In genomic region chr5:132790201-132790870, GRCh38 we compare ENCODE assay signal across 19 cellular contexts. TPM values are rescaled to one million over a fixed set of nuclear protein-coding genes. Genes with fewer than 3 reads are reported as not detected.
DNase-seq lines count a peak whose midpoint lies in the region; ATAC-seq and TF ChIP-seq lines count a peak whose summit lies in the region.
"Had no signal": no experiment of that assay in that cellular context is flagged by ENCODE, and none has a peak within 500 bp of the region (broad histone marks: within the 10 kb centered on the region; RNA-seq: fewer than 3 reads in every experiment).

No MANE protein-coding gene starts in this region.

- H3K9me3 ChIP-seq in T-helper 17 cell (ENCODE audit: control insufficient read depth, low read length, poor library complexity, severe bottlenecking) (no peaks in the 10 kb centered on the region), aorta (ENCODE audit: control insufficient read depth, low read length) (no peaks in the 10 kb centered on the region)
- H3K9me3 ChIP-seq in CD8-positive, alpha-beta memory T cell (ENCODE audit: low read length), result no peaks in the 10 kb centered on the region
- H3K9me3 ChIP-seq in naive thymus-derived CD4-positive, alpha-beta T cell (ENCODE audit: control insufficient read depth in 2 of 3, low read length in 3 of 3), result no peaks in the 10 kb centered on the region
- H3K9me3 ChIP-seq: BE2C had no signal

- H3K36me3 Mint-ChIP-seq in T-helper 17 cell (ENCODE audit: low read depth), result peaks cover 9% of the 10 kb centered on the region
- H3K36me3 Mint-ChIP-seq in CD8-positive, alpha-beta memory T cell, result peaks cover 0 to 3% (median 3%) of the 10 kb centered on the region in 3 donors
- H3K36me3 Mint-ChIP-seq in naive thymus-derived CD4-positive, alpha-beta T cell, result no peaks in the 10 kb centered on the region
- H3K36me3 Mint-ChIP-seq: CD4-positive, alpha-beta memory T cell had no signal

- no peak overlapping the region for H3K4me3 ChIP-seq in CD8-positive, alpha-beta memory T cell (ENCODE audit: low read length)
- H3K4me3 ChIP-seq in aorta (ENCODE audit: low read length in 2 of 2), result no peak overlapping the region
- H3K4me3 ChIP-seq in naive thymus-derived CD4-positive, alpha-beta T cell (ENCODE audit: low read length), result no peak overlapping the region

- H3K27ac ChIP-seq in VCaP, result peak overlapping the region; percentile 72
- H3K27ac ChIP-seq in CD8-positive, alpha-beta memory T cell (ENCODE audit: low read depth, low read length), result no peak overlapping the region
- no peak overlapping the region for H3K27ac ChIP-seq in aorta (ENCODE audit: low read depth in 1 of 2, low read length in 2 of 2)
- H3K27ac ChIP-seq in naive thymus-derived CD4-positive, alpha-beta T cell (ENCODE audit: low read depth, low read length), result no peak overlapping the region

- intact Hi-C loops in aorta (cut with DNase I), result no loop called here
- intact Hi-C loops in naive thymus-derived CD4-positive, alpha-beta T cell (cut with micrococcal nuclease), result no loop called here

- no peak for ATAC-seq in T-helper 17 cell
- ATAC-seq in aorta (ENCODE audit: low FRiP score), result no peak
- no peak for ATAC-seq in naive thymus-derived CD4-positive, alpha-beta T cell

- peak overlapping the region; percentile 32 for H3K27ac Mint-ChIP-seq in T-helper 17 cell
- peak overlapping the region in 1 of 8 donors; percentile 27 for H3K27ac Mint-ChIP-seq in CD8-positive, alpha-beta memory T cell
- peak overlapping the region in 1 of 9 donors; percentile 44 for H3K27ac Mint-ChIP-seq in naive thymus-derived CD4-positive, alpha-beta T cell
- H3K27ac Mint-ChIP-seq: CD4-positive, alpha-beta memory T cell; HFFc6 had no signal

- DNase-seq in T-helper 17 cell (no peak), islet precursor cell (peak; percentile 23), superior temporal gyrus (ENCODE audit: extremely low spot score) (peak; percentile 28), aorta (no peak)
- no peak for DNase-seq in CD8-positive, alpha-beta memory T cell
- DNase-seq in naive thymus-derived CD4-positive, alpha-beta T cell, result no peak
- DNase-seq: BE2C; CD4-positive, alpha-beta memory T cell; DND-41; GF-D8; HFFc6; Kasumi-1; NCI-H1930; NCI-H2171; NCI-H446 treated with DMSO at 0.1 percent for 48 hours; NCI-H748 treated with DMSO at 0.1 percent for 48 hours; SIG-M5 had no signal

- POLR2A ChIA-PET in CD8-positive, alpha-beta memory T cell (lab: Charles Lee), result no interaction called here
- POLR2A ChIA-PET in naive thymus-derived CD4-positive, alpha-beta T cell (lab: Charles Lee), result no interaction called here

- 40 to 47% methylated on average over 2 of the region's 2 CpGs for WGBS in aorta, 2 donors

- H3K27me3 Mint-ChIP-seq in T-helper 17 cell, result peaks cover 66% of the 10 kb centered on the region
- peaks cover 6 to 29% of the 10 kb centered on the region in 2 donors for H3K27me3 Mint-ChIP-seq in CD8-positive, alpha-beta memory T cell
- H3K27me3 Mint-ChIP-seq in naive thymus-derived CD4-positive, alpha-beta T cell, result peaks cover 18 to 40% (median 21%) of the 10 kb centered on the region in 5 donors

- no peak overlapping the region for H3K4me3 Mint-ChIP-seq in T-helper 17 cell
- H3K4me3 Mint-ChIP-seq in CD8-positive, alpha-beta memory T cell, result no peak overlapping the region
- H3K4me3 Mint-ChIP-seq in naive thymus-derived CD4-positive, alpha-beta T cell, result no peak overlapping the region
- H3K4me3 Mint-ChIP-seq: CD4-positive, alpha-beta memory T cell; HFFc6 had no signal

- H3K27me3 ChIP-seq in CD8-positive, alpha-beta memory T cell (ENCODE audit: insufficient read depth, low read length, poor library complexity, severe bottlenecking), result no peaks in the 10 kb centered on the region
- H3K27me3 ChIP-seq in aorta (ENCODE audit: control insufficient read depth in 1 of 2, insufficient read depth in 2 of 2, low read length in 1 of 2), result no peaks in the 10 kb centered on the region
- no peaks in the 10 kb centered on the region for H3K27me3 ChIP-seq in naive thymus-derived CD4-positive, alpha-beta T cell (ENCODE audit: control insufficient read depth in 2 of 2, insufficient read depth in 2 of 2, low read length in 2 of 2)
- H3K27me3 ChIP-seq: BE2C had no signal

- H3K4me1 Mint-ChIP-seq in T-helper 17 cell, result peaks cover 2% of the 10 kb centered on the region
- H3K4me1 Mint-ChIP-seq in CD8-positive, alpha-beta memory T cell, result no peaks in the 10 kb centered on the region
- H3K4me1 Mint-ChIP-seq in naive thymus-derived CD4-positive, alpha-beta T cell, result peaks cover 0 to 7% (median 0%) of the 10 kb centered on the region in 7 donors
- H3K4me1 Mint-ChIP-seq: CD4-positive, alpha-beta memory T cell had no signal

- no peaks in the 10 kb centered on the region for H3K36me3 ChIP-seq in CD8-positive, alpha-beta memory T cell (ENCODE audit: insufficient read depth, low read length)
- no peaks in the 10 kb centered on the region for H3K36me3 ChIP-seq in aorta (ENCODE audit: control insufficient read depth in 1 of 2, insufficient read depth in 2 of 2, low read length in 1 of 2)
- no peaks in the 10 kb centered on the region for H3K36me3 ChIP-seq in naive thymus-derived CD4-positive, alpha-beta T cell (ENCODE audit: control insufficient read depth in 2 of 3, insufficient read depth in 3 of 3, low read length in 3 of 3)
- H3K36me3 ChIP-seq: BE2C had no signal

- peaks cover 0 to 2% (median 0%) of the 10 kb centered on the region in 5 donors for H3K9me3 Mint-ChIP-seq in CD8-positive, alpha-beta memory T cell
- H3K9me3 Mint-ChIP-seq in naive thymus-derived CD4-positive, alpha-beta T cell, result no peaks in the 10 kb centered on the region
- H3K9me3 Mint-ChIP-seq: CD4-positive, alpha-beta memory T cell; HFFc6 had no signal

- no peak for TF ChIP-seq CTCF in VCaP (conservative IDR thresholded peaks at IDR 0.05)

- H3K4me1 ChIP-seq in CD8-positive, alpha-beta memory T cell (ENCODE audit: insufficient read depth, low read length), result no peaks in the 10 kb centered on the region
- peaks cover 0 to 1% of the 10 kb centered on the region in 2 donors for H3K4me1 ChIP-seq in aorta (ENCODE audit: control insufficient read depth in 1 of 2, insufficient read depth in 2 of 2, low read length in 2 of 2)
- H3K4me1 ChIP-seq in naive thymus-derived CD4-positive, alpha-beta T cell (ENCODE audit: control insufficient read depth in 2 of 2, insufficient read depth in 2 of 2, low read length in 2 of 2), result no peaks in the 10 kb centered on the region

- CTCF ChIA-PET in CD8-positive, alpha-beta memory T cell (lab: Charles Lee), result no interaction called here
- CTCF ChIA-PET in naive thymus-derived CD4-positive, alpha-beta T cell (lab: Charles Lee), result no interaction called here

RNA-seq across cellular contexts. Expression of gene SEPTIN8, which starts 13.3 kb away (rescaled TPM):
- total RNA-seq in T-helper 17 cell (1 to 10 TPM; 8.0 to 8.8 TPM), aorta (100 to 1,000 TPM in 1 of 2 donors, 10 to 100 TPM in 1; 56.7 to 103 TPM)
- 10 to 100 TPM; 34.5 to 38.1 TPM for total RNA-seq in CD8-positive, alpha-beta memory T cell
- polyA plus RNA-seq in CD8-positive, alpha-beta memory T cell, result 2.8 TPM
- polyA plus RNA-seq in aorta, result 10 to 100 TPM; 48.6 to 58.2 TPM
- 10 to 100 TPM in 1 of 5 experiments, 1 to 10 TPM in 4; 2.7 to 42.1 (median 5.2) TPM for total RNA-seq in naive thymus-derived CD4-positive, alpha-beta T cell
- polyA plus RNA-seq in naive thymus-derived CD4-positive, alpha-beta T cell, result under 1 TPM; 0.64 to 0.84 TPM

RNA-seq across cellular contexts. Expression of gene SOWAHA, which starts 22.8 kb away (rescaled TPM):
- total RNA-seq in T-helper 17 cell (not detected), aorta (under 1 TPM in 1 of 2 donors, not detected in 1; 0.18 TPM)
- under 1 TPM in 1 of 2 experiments, not detected in 1; 0.07 TPM for total RNA-seq in CD8-positive, alpha-beta memory T cell
- not detected for polyA plus RNA-seq in CD8-positive, alpha-beta memory T cell
- 1 to 10 TPM in 1 of 2 donors, under 1 TPM in 1; 0.41 to 9.5 TPM for polyA plus RNA-seq in aorta
- under 1 TPM in 1 of 5 experiments, not detected in 4; 0.15 TPM for total RNA-seq in naive thymus-derived CD4-positive, alpha-beta T cell
- not detected for polyA plus RNA-seq in naive thymus-derived CD4-positive, alpha-beta T cell
- total RNA-seq: CD4-positive, alpha-beta memory T cell; HFFc6 had no signal
- polyA plus RNA-seq: AG04450 had no signal

RNA-seq across cellular contexts. Expression of gene SHROOM1, which starts 40.1 kb away (rescaled TPM):
- under 1 TPM in 1 of 2 donors, not detected in 1; 0.20 TPM for total RNA-seq in T-helper 17 cell
- 1 to 10 TPM; 1.6 to 2.0 TPM for total RNA-seq in CD8-positive, alpha-beta memory T cell
- polyA plus RNA-seq in CD8-positive, alpha-beta memory T cell, result not detected
- total RNA-seq in aorta, result 10 to 100 TPM in 1 of 2 donors, 1 to 10 TPM in 1; 6.1 to 15.0 TPM
- 10 to 100 TPM in 1 of 2 donors, 1 to 10 TPM in 1; 1.4 to 11.7 TPM for polyA plus RNA-seq in aorta
- total RNA-seq in naive thymus-derived CD4-positive, alpha-beta T cell, result 1 to 10 TPM in 3 of 5 experiments, under 1 TPM in 1, not detected in 1; 0.11 to 8.9 (median 3.7) TPM
- polyA plus RNA-seq in naive thymus-derived CD4-positive, alpha-beta T cell, result not detected
- polyA plus RNA-seq: CD4-positive, alpha-beta memory T cell had no signal

RNA-seq across cellular contexts. Expression of gene CCNI2, which starts 43.1 kb away (rescaled TPM):
- 10 to 100 TPM in 1 of 2 donors, 1 to 10 TPM in 1; 8.7 to 13.7 TPM for total RNA-seq in T-helper 17 cell
- total RNA-seq in CD8-positive, alpha-beta memory T cell, result 1 to 10 TPM; 8.8 to 9.1 TPM
- polyA plus RNA-seq in CD8-positive, alpha-beta memory T cell, result 3.4 TPM
- not detected for total RNA-seq in aorta
- under 1 TPM in 1 of 2 donors, not detected in 1; 0.38 TPM for polyA plus RNA-seq in aorta
- total RNA-seq in naive thymus-derived CD4-positive, alpha-beta T cell, result 10 to 100 TPM in 2 of 5 experiments, 1 to 10 TPM in 3; 3.5 to 44.9 (median 8.4) TPM
- 1 to 10 TPM; 2.4 to 5.0 TPM for polyA plus RNA-seq in naive thymus-derived CD4-positive, alpha-beta T cell
- total RNA-seq: HFFc6 had no signal
- polyA plus RNA-seq: AG04450 had no signal

RNA-seq across cellular contexts. Expression of gene KIF3A, which starts 53.0 kb away (rescaled TPM):
- 10 to 100 TPM; 12.6 to 17.9 TPM for total RNA-seq in T-helper 17 cell
- 10 to 100 TPM; 21.1 to 23.3 TPM for total RNA-seq in CD8-positive, alpha-beta memory T cell
- 15.9 TPM for polyA plus RNA-seq in CD8-positive, alpha-beta memory T cell
- total RNA-seq in aorta, result 10 to 100 TPM; 10.1 to 15.1 TPM
- 10 to 100 TPM in 1 of 2 donors, 1 to 10 TPM in 1; 4.5 to 11.0 TPM for polyA plus RNA-seq in aorta
- 10 to 100 TPM; 10.5 to 30.0 (median 18.7) TPM for total RNA-seq in naive thymus-derived CD4-positive, alpha-beta T cell
- polyA plus RNA-seq in naive thymus-derived CD4-positive, alpha-beta T cell, result 10 to 100 TPM in 1 of 2 donors, 1 to 10 TPM in 1; 7.5 to 11.4 TPM

Comparison
In these comparisons a context has a peak if more than half of its experiments do, and no peak if none do; other contexts are left out.
1. DNase-seq: peak in islet precursor cell (single experiment) and superior temporal gyrus (single experiment); none in T-helper 17 cell (0 of 3), CD8-positive, alpha-beta memory T cell (0 of 5), aorta (0 of 2) and naive thymus-derived CD4-positive, alpha-beta T cell (0 of 9).